ENCODE assay signal across 25 cellular contexts in genomic region chr2:19288291-19288690, GRCh38.
"Had no signal": no experiment of that assay in that cellular context is flagged by ENCODE, and none has a peak within 500 bp of the region (broad histone marks: within the 10 kb centered on the region; RNA-seq: fewer than 3 reads in every experiment).

No MANE protein-coding gene starts in this region.

- H3K4me1 Mint-ChIP-seq: endodermal cell had no signal

- H3K4me1 ChIP-seq: colonic mucosa, esophagus squamous epithelium, foreskin keratinocyte had no signal

- H3K9me3 Mint-ChIP-seq: endodermal cell had no signal

- H2AFZ ChIP-seq: hepatocyte had no signal

- H3K4me3 Mint-ChIP-seq: dendritic cell treated with granulocyte-macrophage colony-stimulating factor and Interleukin-4, amounts not matched to agents 40 ng/mL and 50 ng/mL, for 4 days; effector memory CD8-positive, alpha-beta T cell; endodermal cell had no signal

- ATAC-seq: effector memory CD8-positive, alpha-beta T cell; esophagus mucosa; foreskin keratinocyte; gastrocnemius medialis; heart left ventricle; heart right ventricle had no signal

- H3K79me2 ChIP-seq: hepatocyte had no signal

- H3K27ac Mint-ChIP-seq: dendritic cell treated with granulocyte-macrophage colony-stimulating factor and Interleukin-4, amounts not matched to agents 40 ng/mL and 50 ng/mL, for 4 days; effector memory CD8-positive, alpha-beta T cell; endodermal cell had no signal

- H3K27me3 ChIP-seq: colonic mucosa, dorsolateral prefrontal cortex, esophagus muscularis mucosa, esophagus squamous epithelium, foreskin keratinocyte, gastrocnemius medialis, heart left ventricle, heart right ventricle, hepatocyte had no signal

- H3K4me2 ChIP-seq: hepatocyte had no signal

- H3K4me3 ChIP-seq: colonic mucosa, coronary artery, dorsolateral prefrontal cortex, esophagus muscularis mucosa, esophagus squamous epithelium, gastrocnemius medialis, heart left ventricle, heart right ventricle, hepatocyte had no signal

- DNase-seq: colonic mucosa; cortex of kidney; dermis blood vessel endothelial cell; dorsolateral prefrontal cortex; effector CD4-positive, alpha-beta T cell; effector CD8-positive, alpha-beta T cell; effector memory CD4-positive, alpha-beta T cell; effector memory CD8-positive, alpha-beta T cell; endodermal cell; erythroblast; esophagus squamous epithelium; foreskin fibroblast; foreskin keratinocyte; foreskin melanocyte; gastrocnemius medialis; glutamatergic neuron; head of caudate nucleus; heart left ventricle; heart right ventricle had no signal

- H3K9me3 ChIP-seq: colonic mucosa, esophagus muscularis mucosa, esophagus squamous epithelium, gastrocnemius medialis, heart left ventricle, heart right ventricle had no signal

- H3K27me3 Mint-ChIP-seq: dendritic cell treated with granulocyte-macrophage colony-stimulating factor and Interleukin-4, amounts not matched to agents 40 ng/mL and 50 ng/mL, for 4 days had no signal

- H3K36me3 ChIP-seq: colonic mucosa, esophagus muscularis mucosa, esophagus squamous epithelium, gastrocnemius medialis, heart left ventricle, heart right ventricle had no signal

- H3K27ac ChIP-seq: colonic mucosa, coronary artery, dorsolateral prefrontal cortex, epithelial cell of prostate, esophagus muscularis mucosa, esophagus squamous epithelium, foreskin keratinocyte, gastrocnemius medialis, heart left ventricle, heart right ventricle, hepatocyte had no signal
